ENCODE assay signal across 10 cellular contexts in genomic region chr5:1793966-1794895, GRCh38. TPM values are rescaled to one million over a fixed set of nuclear protein-coding genes. Genes with fewer than 3 reads are reported as not detected.
DNase-seq lines count a peak whose midpoint lies in the region; ATAC-seq, FAIRE-seq and TF ChIP-seq lines count a peak whose summit lies in the region.
"Had no signal": no experiment of that assay in that cellular context is flagged by ENCODE, and none has a peak within 500 bp of the region (broad histone marks: within the 10 kb centered on the region; RNA-seq: fewer than 3 reads in every experiment).

No MANE protein-coding gene starts in this region.

- TF ChIP-seq CTCF in vagina (IDR thresholded peaks at IDR 0.05) (no peak), chondrocyte (IDR thresholded peaks at IDR 0.05) (no peak)

- no peak for ATAC-seq in HG02970 (IDR thresholded peaks at IDR 0.05; ENCODE audit: low FRiP score, unreplicated experiment)

- no peaks in the 10 kb centered on the region for H3K9me3 ChIP-seq in vagina

- peaks cover 39% of the 10 kb centered on the region for H3K4me1 Mint-ChIP-seq in chondrocyte (ENCODE audit: low read depth)

- no peak overlapping the region for H3K4me3 ChIP-seq in vagina

- no peak overlapping the region for H3K4me3 Mint-ChIP-seq in chondrocyte (ENCODE audit: unreplicated experiment)

- no peaks in the 10 kb centered on the region for H3K27me3 Mint-ChIP-seq in chondrocyte (ENCODE audit: low read depth)

- DNase-seq in AG08395 (ENCODE audit: low spot score) (peak; percentile 44), H54 (ENCODE audit: insufficient read length, low spot score) (peak; percentile 40), T1000 (lab: John Stamatoyannopoulos, UW) (peak; percentile 75), iris pigment epithelial cell (ENCODE audit: low read depth) (peak; percentile 98), vagina (ENCODE audit: extremely low spot score in 2 of 2) (no peak), NCI-H524 (lab: John Stamatoyannopoulos, UW) (no peak), chondrocyte (ENCODE audit: low spot score) (no peak)
- DNase-seq: DMS79 had no signal

- H3K27ac ChIP-seq in vagina = no peak overlapping the region

- no peak for FAIRE-seq in H54 (lab: Jason Lieb, UNC)
- FAIRE-seq: colon had no signal

- H3K4me1 ChIP-seq in vagina = peaks cover 21% of the 10 kb centered on the region

- no peak for TF ChIP-seq POLR2A in H54 (IDR thresholded peaks at IDR 0.05; ENCODE audit: low read depth, low read length)
- no peak for TF ChIP-seq POLR2A in vagina (IDR thresholded peaks at IDR 0.05)

- H3K36me3 Mint-ChIP-seq in chondrocyte (ENCODE audit: low read depth) = peaks cover 2% of the 10 kb centered on the region

- H3K36me3 ChIP-seq in vagina = peaks cover 0 to 15% of the 10 kb centered on the region in 2 donors

- no peak overlapping the region for H3K27ac Mint-ChIP-seq in chondrocyte (ENCODE audit: unreplicated experiment)

- intact Hi-C loops in vagina (cut with DNase I) = no loop called here

- H3K9me3 Mint-ChIP-seq in chondrocyte (ENCODE audit: low read depth) = peaks cover 3% of the 10 kb centered on the region

- no peaks in the 10 kb centered on the region for H3K27me3 ChIP-seq in vagina

RNA-seq across cellular contexts. Expression of gene MRPL36, which starts 5.4 kb away (rescaled TPM):
- total RNA-seq in vagina = 50.1 TPM
- total RNA-seq in chondrocyte = 37.4 to 50.8 TPM (median 48.3 TPM) in 3 replicates

RNA-seq across cellular contexts. Expression of gene NDUFS6, which starts 7.0 kb away (rescaled TPM):
- total RNA-seq in vagina (26.8 TPM), chondrocyte (23.7 to 31.3 TPM (median 25.7 TPM) in 3 replicates)

Comparison
In these comparisons a context has a peak if more than half of its experiments do, and no peak if none do; other contexts are left out.
1. DNase-seq: peak in AG08395 (single experiment), H54 (single experiment), T1000 (single experiment) and iris pigment epithelial cell (single experiment); none in vagina (0 of 2), NCI-H524 (0 of 2) and chondrocyte (single experiment).